ENCODE assay signal across 15 cellular contexts in the genomic region with DNA sequence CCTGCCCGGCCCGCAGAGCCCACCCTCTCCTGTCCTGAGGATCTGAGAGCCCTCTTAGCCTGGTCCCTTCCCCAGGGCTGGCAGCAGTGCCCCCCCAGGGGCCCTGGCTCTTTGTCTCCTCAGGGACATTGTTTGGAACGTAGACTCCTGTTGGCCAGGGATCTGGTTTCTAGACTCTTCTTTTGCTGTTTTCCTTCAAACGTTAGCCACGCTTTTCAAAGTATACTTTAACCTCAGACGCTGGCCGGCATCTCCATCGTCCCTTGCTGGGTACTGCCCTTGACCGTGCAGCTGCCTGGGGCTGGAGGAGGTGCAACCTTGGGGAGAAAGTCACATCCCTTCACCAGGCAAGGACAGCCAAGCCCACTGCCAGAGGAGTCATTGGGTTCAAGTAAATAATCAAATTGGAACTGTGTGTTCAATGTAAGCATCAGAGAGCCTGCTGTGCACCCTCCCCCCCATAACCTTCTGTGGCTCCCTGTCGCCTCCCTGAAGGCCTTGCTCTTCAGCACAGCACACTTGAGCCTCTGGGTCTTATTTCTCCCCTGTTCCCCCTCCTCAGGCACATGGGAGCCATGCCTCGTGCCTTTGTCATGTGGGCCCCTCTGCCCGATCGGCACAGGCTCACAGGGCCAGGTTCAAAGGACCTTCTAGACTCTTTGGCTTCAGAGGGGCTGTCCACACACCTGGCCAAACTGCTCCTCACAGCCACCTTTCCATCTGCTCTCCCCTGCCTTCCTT. TPM values are rescaled to one million over a fixed set of nuclear protein-coding genes. Genes with fewer than 3 reads are reported as not detected.
DNase-seq lines count a peak whose midpoint lies in the region; ATAC-seq and TF ChIP-seq lines count a peak whose summit lies in the region.
"Had no signal": no experiment of that assay in that cellular context is flagged by ENCODE, and none has a peak within 500 bp of the region (broad histone marks: within the 10 kb centered on the region; RNA-seq: fewer than 3 reads in every experiment).

No MANE protein-coding gene starts in this region.

- ATAC-seq in heart right ventricle (no peak), psoas muscle (no peak), HG02840 (IDR thresholded peaks at IDR 0.05; ENCODE audit: low FRiP score, unreplicated experiment) (no peak), GM19452 (IDR thresholded peaks at IDR 0.05; ENCODE audit: unreplicated experiment) (no peak)
- ATAC-seq: esophagus mucosa had no signal

- H3K27me3 ChIP-seq in H7 (ENCODE audit: control insufficient read depth, insufficient read depth, low read length) (no peaks in the 10 kb centered on the region), heart right ventricle (no peaks in the 10 kb centered on the region), psoas muscle (ENCODE audit: insufficient read depth in 3 of 3, low read length in 2 of 3) (no peaks in the 10 kb centered on the region)

- H3K4me3 ChIP-seq in H7 (ENCODE audit: insufficient read depth, low read depth, low read length), result no peak overlapping the region
- H3K4me3 ChIP-seq in OCI-LY7 (ENCODE audit: low read depth, low read length, poor library complexity, severe bottlenecking), result no peak overlapping the region
- H3K4me3 ChIP-seq in heart right ventricle, result no peak overlapping the region
- H3K4me3 ChIP-seq in psoas muscle, result no peak overlapping the region

- POLR2A ChIA-PET in OCI-LY7 (lab: Charles Lee), result interaction anchor here (0.7 kb wide), 1 partner anchor 59 kb away, joined by 3 read pairs; no protein-coding TSS in a partner anchor

- BruUV-seq in OCI-LY7 (replicated peaks; lab: Mats Ljungman, UMichigan), result no TSS peak

- H3K27ac ChIP-seq in OCI-LY7 (ENCODE audit: low read depth, low read length, poor library complexity, severe bottlenecking) (peak overlapping the region; percentile 21), heart right ventricle (peak overlapping the region; percentile 65 to 98 (median 89)), psoas muscle (peak overlapping the region; percentile 59)

- H2AFZ ChIP-seq in OCI-LY7 (ENCODE audit: low read length), result no peak overlapping the region

- no peaks in the 10 kb centered on the region for H3K9me2 ChIP-seq in OCI-LY7 (ENCODE audit: insufficient read depth, low read length)

- TF ChIP-seq CTCF in OCI-LY7 (conservative IDR thresholded peaks at IDR 0.05; ENCODE audit: low read length), result no peak
- no peak for TF ChIP-seq CTCF in heart right ventricle (IDR thresholded peaks at IDR 0.05)
- no peak for TF ChIP-seq CTCF in psoas muscle (IDR thresholded peaks at IDR 0.05)

- intact Hi-C loops in OCI-LY7 (cut with micrococcal nuclease; ENCODE audit: unreplicated experiment) (loop anchor here (10.0 kb wide), 1 partner anchor 316 kb away; no protein-coding TSS in a partner anchor), heart right ventricle (cut with DNase I) (loop anchor here in 7 of 10 donors (5.0 to 10.0 kb wide), 6 partner anchors 43 to 316 kb away; no protein-coding TSS in a partner anchor), psoas muscle (cut with DNase I) (loop anchor here in 1 of 2 donors (5.0 to 10.0 kb wide), 2 partner anchors 313 to 546 kb away; no protein-coding TSS in a partner anchor)

- H4K20me1 ChIP-seq in OCI-LY7 (ENCODE audit: insufficient read depth, low read length), result no peaks in the 10 kb centered on the region

- peak; percentile 52 for DNase-seq in H7
- DNase-seq in OCI-LY7 (ENCODE audit: low spot score), result no peak
- no peak for DNase-seq in heart right ventricle
- DNase-seq in psoas muscle, result peak in 1 of 2 donors; percentile 48
- DNase-seq in HUDEP-2 (lab: John Stamatoyannopoulos, UW; ENCODE audit: unreplicated experiment in 76 of 76), result no peak
- no peak for DNase-seq in activated CD4-positive, alpha-beta T cell treated with anti-CD3 and anti-CD28 coated beads, Interleukin-2, amount 50 U/mL, for 4 hours
- DNase-seq: activated naive CD4-positive, alpha-beta T cell treated with anti-CD3 and anti-CD28 coated beads, Interleukin-2, amount 50 U/mL, for 16 hours; NCI-H1048; NCI-H510A; RPMI8226 had no signal

- WGBS in heart right ventricle, 2 donors, result 68 to 80% methylated on average over 13 of the region's 13 CpGs
- WGBS in psoas muscle, 3 donors, result 58 to 68% (median 60%) methylated on average over 13 of the region's 13 CpGs

- H3K36me3 ChIP-seq in H7 (replicated peaks; ENCODE audit: control insufficient read depth, insufficient read depth, low read length) (no peaks in the 10 kb centered on the region), OCI-LY7 (ENCODE audit: insufficient read depth, low read length) (no peaks in the 10 kb centered on the region), heart right ventricle (no peaks in the 10 kb centered on the region), psoas muscle (ENCODE audit: insufficient read depth in 1 of 2, low read depth in 1 of 2) (no peaks in the 10 kb centered on the region)

- H3K9me3 ChIP-seq in OCI-LY7 (ENCODE audit: low read length) (no peaks in the 10 kb centered on the region), heart right ventricle (no peaks in the 10 kb centered on the region), psoas muscle (no peaks in the 10 kb centered on the region)

- peak overlapping the region; percentile 39 for H3K4me2 ChIP-seq in OCI-LY7 (ENCODE audit: low read length)

- CTCF ChIA-PET in OCI-LY7 (lab: Charles Lee; ENCODE audit: unreplicated experiment), result interaction anchor here (1.1 kb wide), 1 partner anchor 14 kb away, joined by 4 read pairs; no protein-coding TSS in a partner anchor

- H3K79me2 ChIP-seq in OCI-LY7 (ENCODE audit: insufficient read depth, low read depth, low read length), result no peaks in the 10 kb centered on the region

- H3K4me1 ChIP-seq in OCI-LY7 (ENCODE audit: insufficient read depth, low read length, poor library complexity, severe bottlenecking), result peaks cover 43% of the 10 kb centered on the region
- peaks cover 50 to 96% (median 90%) of the 10 kb centered on the region in 9 donors for H3K4me1 ChIP-seq in heart right ventricle
- peaks cover 39% of the 10 kb centered on the region for H3K4me1 ChIP-seq in psoas muscle

RNA-seq across cellular contexts. Expression of gene WNT7B, which starts 21.8 kb away (rescaled TPM):
- total RNA-seq in H7 (2014; rRNA removed; shearing (Covaris generic)), result 0.10 TPM in 1 of 2 replicates, not detected in the other
- not detected in 2 replicates for total RNA-seq in OCI-LY7 (2014; rRNA removed; shearing (Covaris generic))
- total RNA-seq in OCI-LY7 (2022) (not detected in 2 replicates), heart right ventricle (not detected), psoas muscle (not detected)
- polyA plus RNA-seq in heart right ventricle (not detected), psoas muscle (under 1 TPM in 1 of 3 donors, not detected in 2; 0.05 TPM)
- total RNA-seq: activated CD8-positive, alpha-beta memory T cell treated with anti-CD3 and anti-CD28 coated beads for 36 hours; mesenteric fat pad had no signal

Comparison
In these comparisons a context has a peak if more than half of its experiments do, and no peak if none do; other contexts are left out.
1. H3K27ac ChIP-seq: peak in every context shown above with its lines; median percentile 89 in heart right ventricle; 59 in psoas muscle; 21 in OCI-LY7.